Comparison of ENCODE assay signal across 9 cellular contexts in the genomic region with DNA sequence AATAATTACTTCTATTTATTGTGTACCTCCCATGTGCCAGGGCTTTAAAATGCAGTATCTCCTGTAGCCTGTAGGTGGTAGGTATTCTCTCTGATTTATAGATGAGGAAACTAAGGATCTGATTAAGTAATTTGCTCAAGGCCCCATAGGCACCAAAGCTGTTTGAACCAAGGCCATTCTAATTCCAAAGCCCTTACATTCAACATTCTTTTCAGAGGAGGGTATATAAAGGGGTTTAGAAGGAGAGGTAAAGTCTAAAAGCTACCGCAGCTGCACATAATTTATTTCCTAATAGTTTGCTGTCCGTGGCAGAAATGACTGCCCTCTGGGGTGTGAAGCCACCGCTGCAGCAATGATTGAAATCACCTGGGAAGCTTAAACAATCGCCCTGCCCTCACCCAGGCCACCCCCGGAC.
DNase-seq lines count a peak whose midpoint lies in the region; ATAC-seq and TF ChIP-seq lines count a peak whose summit lies in the region.
"Had no signal": no experiment of that assay in that cellular context is flagged by ENCODE, and none has a peak within 500 bp of the region (broad histone marks: within the 10 kb centered on the region; RNA-seq: fewer than 3 reads in every experiment).

No MANE protein-coding gene starts in this region.

- H3K4me1 Mint-ChIP-seq in osteocyte (ENCODE audit: unreplicated experiment) = peaks cover 15% of the 10 kb centered on the region

- ATAC-seq in GM18907 (IDR thresholded peaks at IDR 0.05; ENCODE audit: unreplicated experiment) = no peak

- H3K27ac Mint-ChIP-seq in osteocyte (ENCODE audit: unreplicated experiment) = peak overlapping the region; percentile 41

- CTCF ChIA-PET in GM10248 (lab: Yijun Ruan, JAX) = interaction anchor here (0.6 to 5.1 kb wide), 6 partner anchors 8 to 310 kb away, joined by 3 to 26 read pairs (median 5); no protein-coding TSS in a partner anchor

- no peaks in the 10 kb centered on the region for H3K9me3 Mint-ChIP-seq in osteocyte (ENCODE audit: unreplicated experiment)

- no peaks in the 10 kb centered on the region for H3K27me3 Mint-ChIP-seq in osteocyte (ENCODE audit: unreplicated experiment)

- peak; percentile 41 for DNase-seq in EH (ENCODE audit: low read depth)
- DNase-seq in NCI-H226 = peak; percentile 11
- peak; percentile 59 for DNase-seq in dermis blood vessel endothelial cell
- DNase-seq in osteocyte (ENCODE audit: extremely low spot score, unreplicated experiment) = no peak
- no peak for DNase-seq in mesenteric fat pad (ENCODE audit: low spot score)
- DNase-seq in NCI-H1436 (lab: John Stamatoyannopoulos, UW) = no peak
- no peak for DNase-seq in GM10248 (ENCODE audit: extremely low spot score)
- DNase-seq: NCI-H1930 had no signal

- H3K36me3 Mint-ChIP-seq in osteocyte (ENCODE audit: unreplicated experiment) = peaks cover 45% of the 10 kb centered on the region

- H3K4me3 Mint-ChIP-seq in osteocyte (ENCODE audit: unreplicated experiment) = no peak overlapping the region

- POLR2A ChIA-PET in GM10248 (lab: Yijun Ruan, JAX) = no interaction called here

- TF ChIP-seq CTCF in osteocyte (IDR thresholded peaks at IDR 0.05) = peak; percentile 43
- no peak for TF ChIP-seq CTCF in GM10248 (IDR thresholded peaks at IDR 0.05; ENCODE audit: control extremely low read depth, extremely low read depth, low read depth, missing control alignments)

Comparison
In these comparisons a context has a peak if more than half of its experiments do, and no peak if none do; other contexts are left out.
1. DNase-seq: peak in EH (single experiment), NCI-H226 (single experiment) and dermis blood vessel endothelial cell (single experiment); none in osteocyte (single experiment), mesenteric fat pad (single experiment), NCI-H1436 (single experiment) and GM10248 (single experiment).